25 cellular contexts compared by ENCODE assay signal in the genomic region with DNA sequence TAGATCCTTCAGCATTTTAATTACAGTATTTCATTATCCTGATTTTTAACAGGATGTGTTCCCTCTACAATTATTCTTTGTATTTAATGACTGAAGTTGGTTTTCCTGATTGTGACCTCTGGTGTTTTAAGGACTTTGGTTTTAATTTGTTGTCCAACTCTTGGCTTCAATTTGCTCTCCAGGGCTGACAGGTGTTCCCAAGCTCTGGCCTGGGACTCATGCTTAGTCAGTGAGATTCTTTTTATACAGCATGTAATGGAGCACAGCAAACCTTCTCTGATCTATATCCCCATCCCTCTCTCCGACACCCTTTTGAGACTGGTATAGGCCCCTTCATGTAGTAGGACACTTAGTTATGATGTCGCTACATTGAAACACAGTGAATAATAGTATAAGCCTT.
"Had no signal": no experiment of that assay in that cellular context is flagged by ENCODE, and none has a peak within 500 bp of the region (broad histone marks: within the 10 kb centered on the region; RNA-seq: fewer than 3 reads in every experiment).

No MANE protein-coding gene starts in this region.

- FAIRE-seq: endometrium, islet of Langerhans, keratinocyte had no signal

- H3K27ac ChIP-seq: colonic mucosa, epithelial cell of prostate, esophagus squamous epithelium, gastrocnemius medialis, heart right ventricle, left ventricle myocardium inferior, lower lobe of right lung had no signal

- H3K9me3 ChIP-seq: colonic mucosa, esophagus squamous epithelium, gastrocnemius medialis, heart right ventricle, left ventricle myocardium inferior, lower lobe of right lung had no signal

- H3K4me3 ChIP-seq: colonic mucosa, esophagus squamous epithelium, gastrocnemius medialis, heart right ventricle, left ventricle myocardium inferior, lower lobe of right lung had no signal

- H3K36me3 ChIP-seq: colonic mucosa, esophagus squamous epithelium, gastrocnemius medialis, heart right ventricle, left ventricle myocardium inferior, lower lobe of right lung had no signal

- ATAC-seq: effector memory CD8-positive, alpha-beta T cell; esophagus mucosa; gastrocnemius medialis; heart right ventricle; left cardiac atrium; lower lobe of right lung had no signal

- H3K4me1 ChIP-seq: colonic mucosa, esophagus squamous epithelium, gastrocnemius medialis, heart right ventricle, left ventricle myocardium inferior, lower lobe of right lung had no signal

- H3K27me3 ChIP-seq: colonic mucosa, esophagus squamous epithelium, gastrocnemius medialis, heart right ventricle had no signal

- DNase-seq: colonic mucosa; cortex of kidney; effector CD8-positive, alpha-beta T cell; effector memory CD8-positive, alpha-beta T cell; endodermal cell; erythroblast; esophagus squamous epithelium; foreskin fibroblast; foreskin melanocyte; gastrocnemius medialis; glutamatergic neuron; head of caudate nucleus; heart right ventricle; hippocampal formation; left cardiac atrium; left ventricle myocardium inferior; lower lobe of right lung; mesendoderm; midbrain; naive B cell had no signal
